ENCODE assay signal across 26 cellular contexts in genomic region chr18:30746224-30746623, GRCh38.
"Had no signal": no experiment of that assay in that cellular context is flagged by ENCODE, and none has a peak within 500 bp of the region (broad histone marks: within the 10 kb centered on the region; RNA-seq: fewer than 3 reads in every experiment).

No MANE protein-coding gene starts in this region.

- H3K27ac ChIP-seq: Peyer's patch, SJSA1 had no signal

- H3K4me3 ChIP-seq: Peyer's patch, SJSA1 had no signal

- H3K9me2 ChIP-seq: SK-N-SH had no signal

- H3K4me2 ChIP-seq: SK-N-SH had no signal

- H3K27me3 ChIP-seq: Peyer's patch, SJSA1 had no signal

- H3K36me3 ChIP-seq: Peyer's patch, SJSA1 had no signal

- DNase-seq: Kasumi-1, KG1, MM.1S, NCI-H1092, NCI-H1105, NCI-H1417 treated with DMSO at 0.1 percent for 48 hours, NCI-H1436 treated with DMSO at 0.1 percent for 48 hours, NCI-H1694 treated with DMSO at 0.1 percent for 48 hours, NCI-H187 treated with DMSO at 0.1 percent for 48 hours, NCI-H2029, NCI-H2081, NCI-H2171 treated with DMSO at 0.1 percent for 48 hours, NCI-H2227 treated with DMSO at 0.1 percent for 48 hours, NCI-H345, NCI-H446, NCI-H524 treated with DMSO at 0.1 percent for 48 hours, NCI-H526 treated with DMSO at 0.1 percent for 48 hours, NCI-H774, Peyer's patch, Right ventricle myocardium superior, RPMI8226, SHP77 treated with DMSO at 0.1 percent for 48 hours, SK-N-SH, SW 1271, T-helper 1 cell had no signal

- H3K4me1 ChIP-seq: Peyer's patch, SJSA1 had no signal

- H3K9ac ChIP-seq: SK-N-SH had no signal

- H3K9me3 ChIP-seq: Peyer's patch, SJSA1, SK-N-SH had no signal
